12 cellular contexts compared by ENCODE assay signal in genomic region chr3:140420621-140421357, GRCh38.
A peak's percentile ranks its signal among the peaks of the same experiment; 100 is the strongest.
DNase-seq lines count a peak whose midpoint lies in the region; ATAC-seq and TF ChIP-seq lines count a peak whose summit lies in the region.
"Had no signal": no experiment of that assay in that cellular context is flagged by ENCODE, and none has a peak within 500 bp of the region (broad histone marks: within the 10 kb centered on the region; RNA-seq: fewer than 3 reads in every experiment).

No MANE protein-coding gene starts in this region.

- H3K4me1 Mint-ChIP-seq in WTC11 = peaks cover 25% of the 10 kb centered on the region
- H3K4me1 Mint-ChIP-seq: activated CD4-positive, alpha-beta T cell treated with anti-CD3 and anti-CD28 coated beads, Interleukin-2, amount 10 ng/mL, durations not matched to agents 24 days and 14 days; activated naive CD4-positive, alpha-beta T cell treated with anti-CD3 and anti-CD28 coated beads, Interleukin-2, amount 50 U/mL, for 24 hours had no signal

- H3K4me1 ChIP-seq in psoas muscle = peaks cover 10% of the 10 kb centered on the region

- 14 to 23% (median 18%) methylated on average over 9 of the region's 9 CpGs for WGBS in psoas muscle, 3 donors

- H3K36me3 ChIP-seq in psoas muscle (ENCODE audit: insufficient read depth in 1 of 2, low read depth in 1 of 2) = no peaks in the 10 kb centered on the region

- H3K27me3 ChIP-seq in psoas muscle (ENCODE audit: insufficient read depth in 3 of 3, low read length in 2 of 3) = no peaks in the 10 kb centered on the region

- CTCF ChIA-PET in WTC11 (lab: Charles Lee) = no interaction called here

- H3K9me3 ChIP-seq in psoas muscle = no peaks in the 10 kb centered on the region

- peak; percentile 83 to 85 for ATAC-seq in left cardiac atrium
- ATAC-seq in psoas muscle = peak in 3 of 4 donors; percentile 45 to 56 (median 54)
- ATAC-seq in WTC11 = no peak
- ATAC-seq in GM18520 (IDR thresholded peaks at IDR 0.05; ENCODE audit: unreplicated experiment) = no peak

- in situ Hi-C loops in astrocyte of the cerebellum (cut with HindIII; ENCODE audit: low sequenced_read_pairs) = no loop called here

- 0 out of 2 replicates have a peak, but pooled peaks cover under 1% of the 10 kb centered on the region for H3K9me3 Mint-ChIP-seq in WTC11
- H3K9me3 Mint-ChIP-seq: activated CD4-positive, alpha-beta T cell treated with anti-CD3 and anti-CD28 coated beads, Interleukin-2, amount 10 ng/mL, durations not matched to agents 24 days and 14 days; activated naive CD4-positive, alpha-beta T cell treated with anti-CD3 and anti-CD28 coated beads, Interleukin-2, amount 50 U/mL, for 24 hours had no signal

- H3K27ac ChIP-seq in psoas muscle = no peak overlapping the region

- TF ChIP-seq CTCF in astrocyte of the cerebellum (IDR thresholded peaks at IDR 0.05; ENCODE audit: low read depth, low read length, missing control alignments) (no peak), psoas muscle (IDR thresholded peaks at IDR 0.05) (no peak), WTC11 (IDR thresholded peaks at IDR 0.05) (no peak)

- H3K27me3 Mint-ChIP-seq in WTC11 (ENCODE audit: low read depth) = peaks cover 12% of the 10 kb centered on the region
- H3K27me3 Mint-ChIP-seq: activated CD4-positive, alpha-beta T cell treated with anti-CD3 and anti-CD28 coated beads, Interleukin-2, amount 10 ng/mL, durations not matched to agents 24 days and 14 days had no signal

- no peak overlapping the region for H3K4me3 ChIP-seq in astrocyte of the cerebellum (ENCODE audit: low read depth, low read length)
- no peak overlapping the region for H3K4me3 ChIP-seq in psoas muscle

- DNase-seq in EH (ENCODE audit: low read depth) (peak; percentile 72), astrocyte of the cerebellum (ENCODE audit: low read depth) (peak; percentile 35), left cardiac atrium (peak; percentile 36), psoas muscle (no peak), HuH-7 (ENCODE audit: low spot score) (no peak), WTC11 (ENCODE audit: low spot score) (no peak), Ammon's horn (ENCODE audit: low spot score) (no peak)
- DNase-seq: activated CD4-positive, alpha-beta T cell treated with anti-CD3 and anti-CD28 coated beads, Interleukin-2, amount 10 ng/mL, durations not matched to agents 24 days and 14 days; SHP77 had no signal

- intact Hi-C loops in left cardiac atrium (cut with DNase I) = no loop called here
- intact Hi-C loops in psoas muscle (cut with DNase I) = no loop called here

- no peak overlapping the region for H3K4me3 Mint-ChIP-seq in WTC11
- H3K4me3 Mint-ChIP-seq: activated CD4-positive, alpha-beta T cell treated with anti-CD3 and anti-CD28 coated beads, Interleukin-2, amount 10 ng/mL, durations not matched to agents 24 days and 14 days; activated naive CD4-positive, alpha-beta T cell treated with anti-CD3 and anti-CD28 coated beads, Interleukin-2, amount 50 U/mL, for 24 hours; stimulated activated naive CD8-positive, alpha-beta T cell treated with anti-CD3 and anti-CD28 coated beads, Interleukin-15, Interleukin-2, amounts not matched to agents 100 ng/mL and 50 ng/mL, for 24 hours had no signal

- H3K27ac Mint-ChIP-seq in WTC11 = no peak overlapping the region; the same call in 1 of the 2 replicates
- H3K27ac Mint-ChIP-seq: activated CD4-positive, alpha-beta T cell treated with anti-CD3 and anti-CD28 coated beads, Interleukin-2, amount 10 ng/mL, durations not matched to agents 24 days and 14 days; activated naive CD4-positive, alpha-beta T cell treated with anti-CD3 and anti-CD28 coated beads, Interleukin-2, amount 50 U/mL, for 24 hours; stimulated activated naive CD8-positive, alpha-beta T cell treated with anti-CD3 and anti-CD28 coated beads, Interleukin-15, Interleukin-2, amounts not matched to agents 100 ng/mL and 50 ng/mL, for 24 hours had no signal

- POLR2A ChIA-PET in WTC11 (lab: Charles Lee) = no interaction called here

- no peaks in the 10 kb centered on the region for H3K36me3 Mint-ChIP-seq in WTC11
- H3K36me3 Mint-ChIP-seq: activated naive CD4-positive, alpha-beta T cell treated with anti-CD3 and anti-CD28 coated beads, Interleukin-2, amount 50 U/mL, for 24 hours had no signal

TF ChIP-seq in WTC11, 78 proteins besides CTCF, POLR2A, EP300 and RAD21:
- TF ChIP-seq ESRRA (CRISPR knock-in tag; IDR thresholded peaks at IDR 0.05; ENCODE audit: borderline replicate concordance) = no peak
- no peak for TF ChIP-seq NFATC4 (CRISPR knock-in tag; IDR thresholded peaks at IDR 0.05)
- no peak for TF ChIP-seq NR2C2 (CRISPR knock-in tag; IDR thresholded peaks at IDR 0.05)
- TF ChIP-seq HMGA2 (CRISPR knock-in tag; IDR thresholded peaks at IDR 0.05) = no peak
- no peak for TF ChIP-seq MYBL2 (CRISPR knock-in tag; IDR thresholded peaks at IDR 0.05)

Comparison
In these comparisons a context has a peak if more than half of its experiments do, and no peak if none do; other contexts are left out.
1. DNase-seq: peak in EH (single experiment), astrocyte of the cerebellum (single experiment) and left cardiac atrium (single experiment); none in psoas muscle (0 of 2), HuH-7 (single experiment), WTC11 (single experiment) and Ammon's horn (single experiment).
2. ATAC-seq: peak in left cardiac atrium (2 of 2) and psoas muscle (3 of 4); none in WTC11 (single experiment) and GM18520 (single experiment).